In the genomic region with DNA sequence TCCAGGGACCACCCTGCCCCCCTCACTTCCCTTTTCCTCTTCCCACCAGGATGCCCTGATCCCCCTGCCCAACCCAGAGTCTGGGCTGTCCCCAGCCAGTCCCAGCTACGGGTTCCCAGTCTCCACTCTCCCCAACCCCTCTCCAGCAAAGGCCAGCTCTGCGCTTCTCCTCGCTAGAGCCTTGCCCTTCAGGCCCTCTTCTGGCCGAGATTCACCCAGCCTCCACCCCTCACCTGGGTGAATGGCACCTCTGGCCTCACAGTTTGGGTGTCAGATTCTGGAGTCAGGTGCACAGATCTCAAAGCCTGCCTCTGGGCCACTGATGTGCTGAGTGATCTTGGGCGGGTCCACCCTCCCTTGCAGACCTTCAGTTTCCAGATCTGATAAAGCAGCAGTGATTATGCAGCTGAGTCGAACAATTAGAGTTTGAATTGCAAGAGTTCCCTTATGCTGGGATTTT, we compare ENCODE assay signal across 1 cellular context.
TF ChIP-seq lines count a peak whose summit lies in the region.

No MANE protein-coding gene starts in this region.

TF ChIP-seq in SK-N-SH, 30 proteins besides CTCF, POLR2A, EP300 and RAD21 (continued from another document):
- TF ChIP-seq, protein P1, sequence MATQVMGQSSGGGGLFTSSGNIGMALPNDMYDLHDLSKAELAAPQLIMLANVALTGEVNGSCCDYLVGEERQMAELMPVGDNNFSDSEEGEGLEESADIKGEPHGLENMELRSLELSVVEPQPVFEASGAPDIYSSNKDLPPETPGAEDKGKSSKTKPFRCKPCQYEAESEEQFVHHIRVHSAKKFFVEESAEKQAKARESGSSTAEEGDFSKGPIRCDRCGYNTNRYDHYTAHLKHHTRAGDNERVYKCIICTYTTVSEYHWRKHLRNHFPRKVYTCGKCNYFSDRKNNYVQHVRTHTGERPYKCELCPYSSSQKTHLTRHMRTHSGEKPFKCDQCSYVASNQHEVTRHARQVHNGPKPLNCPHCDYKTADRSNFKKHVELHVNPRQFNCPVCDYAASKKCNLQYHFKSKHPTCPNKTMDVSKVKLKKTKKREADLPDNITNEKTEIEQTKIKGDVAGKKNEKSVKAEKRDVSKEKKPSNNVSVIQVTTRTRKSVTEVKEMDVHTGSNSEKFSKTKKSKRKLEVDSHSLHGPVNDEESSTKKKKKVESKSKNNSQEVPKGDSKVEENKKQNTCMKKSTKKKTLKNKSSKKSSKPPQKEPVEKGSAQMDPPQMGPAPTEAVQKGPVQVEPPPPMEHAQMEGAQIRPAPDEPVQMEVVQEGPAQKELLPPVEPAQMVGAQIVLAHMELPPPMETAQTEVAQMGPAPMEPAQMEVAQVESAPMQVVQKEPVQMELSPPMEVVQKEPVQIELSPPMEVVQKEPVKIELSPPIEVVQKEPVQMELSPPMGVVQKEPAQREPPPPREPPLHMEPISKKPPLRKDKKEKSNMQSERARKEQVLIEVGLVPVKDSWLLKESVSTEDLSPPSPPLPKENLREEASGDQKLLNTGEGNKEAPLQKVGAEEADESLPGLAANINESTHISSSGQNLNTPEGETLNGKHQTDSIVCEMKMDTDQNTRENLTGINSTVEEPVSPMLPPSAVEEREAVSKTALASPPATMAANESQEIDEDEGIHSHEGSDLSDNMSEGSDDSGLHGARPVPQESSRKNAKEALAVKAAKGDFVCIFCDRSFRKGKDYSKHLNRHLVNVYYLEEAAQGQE (IDR thresholded peaks at IDR 0.05; ENCODE audit: low read depth, low read length): no peak
TF ChIP-seq in SK-N-SH: peak in this region for 2.
